ENCODE assay signal across 25 cellular contexts in the genomic region with DNA sequence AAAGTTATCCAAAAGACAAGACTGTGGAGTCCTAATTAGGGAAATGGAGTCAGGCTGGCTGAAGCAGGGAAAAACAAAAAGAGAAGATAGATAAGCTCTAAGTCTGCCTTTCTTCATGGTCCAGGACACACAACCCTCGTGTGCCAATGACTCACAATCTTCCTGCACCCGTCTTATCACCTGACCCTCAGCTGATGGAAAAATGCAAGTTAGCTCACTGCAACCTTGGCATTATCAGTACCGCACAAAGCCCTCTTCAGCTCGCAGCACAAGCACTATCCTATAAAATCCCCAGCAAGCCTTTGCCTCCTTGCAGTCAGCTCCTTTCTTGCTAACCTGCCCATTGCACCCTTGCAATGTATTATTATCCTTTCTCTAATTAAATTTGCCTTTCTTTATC. TPM values are rescaled to one million over a fixed set of nuclear protein-coding genes. Genes with fewer than 3 reads are reported as not detected.
"Had no signal": no experiment of that assay in that cellular context is flagged by ENCODE, and none has a peak within 500 bp of the region (broad histone marks: within the 10 kb centered on the region; RNA-seq: fewer than 3 reads in every experiment).

No MANE protein-coding gene starts in this region.

- H3K36me3 Mint-ChIP-seq: activated CD4-positive, alpha-beta memory T cell treated with anti-CD3 and anti-CD28 coated beads for 36 hours; activated CD8-positive, alpha-beta memory T cell treated with anti-CD3 and anti-CD28 coated beads, Interleukin-2, amount 10 ng/mL, durations not matched to agents 7 days and 5 days; natural killer cell treated with Interleukin-12 subunit alpha and Interleukin-12 subunit beta and Interleukin-15 and Interleukin-18, amount 100 ng/mL, for 72 hours had no signal

- DNase-seq: activated CD4-positive, alpha-beta memory T cell treated with anti-CD3 and anti-CD28 coated beads for 36 hours; activated CD4-positive, alpha-beta T cell treated with anti-CD3 and anti-CD28 coated beads for 36 hours; activated CD8-positive, alpha-beta memory T cell treated with anti-CD3 and anti-CD28 coated beads, Interleukin-2, amount 10 ng/mL, durations not matched to agents 7 days and 5 days; activated naive CD4-positive, alpha-beta T cell treated with anti-CD3 and anti-CD28 coated beads, Interleukin-2, amount 50 U/mL, for 16 hours; activated T-cell treated with anti-CD3 and anti-CD28 coated beads, Interleukin-2, amount 50 U/mL, for 24 hours; endodermal cell; kidney; mesendoderm; nucleus accumbens; posterior cingulate gyrus; stimulated activated CD4-positive, alpha-beta T cell treated with anti-CD3 and anti-CD28 coated beads, Interleukin-15, amount 100 ng/mL, for 24 hours; stimulated activated CD4-positive, alpha-beta T cell treated with anti-CD3 and anti-CD28 coated beads, Interleukin-4, amount 100 ng/mL, for 1 hour; stimulated activated naive CD4-positive, alpha-beta T cell treated with Interleukin-2 at 50 U/mL for 16 hours; substantia nigra had no signal

- ATAC-seq: activated CD4-positive, alpha-beta T cell treated with anti-CD3 and anti-CD28 coated beads for 36 hours; activated CD8-positive, alpha-beta memory T cell treated with anti-CD3 and anti-CD28 coated beads, Interleukin-2, amount 10 ng/mL, durations not matched to agents 7 days and 5 days; natural killer cell treated with Interleukin-12 subunit alpha and Interleukin-12 subunit beta and Interleukin-15 and Interleukin-18, amount 100 ng/mL, for 72 hours had no signal

- H3K4me3 Mint-ChIP-seq: activated CD4-positive, alpha-beta memory T cell treated with anti-CD3 and anti-CD28 coated beads for 36 hours; activated CD4-positive, alpha-beta T cell treated with anti-CD3 and anti-CD28 coated beads for 36 hours; activated CD8-positive, alpha-beta memory T cell treated with anti-CD3 and anti-CD28 coated beads, Interleukin-2, amount 10 ng/mL, durations not matched to agents 7 days and 5 days; activated T-cell treated with anti-CD3 and anti-CD28 coated beads, Interleukin-2, amount 50 U/mL, for 24 hours; endodermal cell; natural killer cell treated with Interleukin-12 subunit alpha and Interleukin-12 subunit beta and Interleukin-15 and Interleukin-18, amount 100 ng/mL, for 72 hours; T-helper 2 cell treated with Interferon-gamma antibody and Interleukin-4, amounts not matched to agents 5 μg/mL and 100 μg/mL, for 36 hours had no signal

- H3K27me3 ChIP-seq: hepatocyte, right atrium auricular region had no signal

- H3K4me1 Mint-ChIP-seq: activated CD4-positive, alpha-beta T cell treated with anti-CD3 and anti-CD28 coated beads for 36 hours; activated CD8-positive, alpha-beta memory T cell treated with anti-CD3 and anti-CD28 coated beads, Interleukin-2, amount 10 ng/mL, durations not matched to agents 7 days and 5 days; endodermal cell had no signal

- H3K27ac Mint-ChIP-seq: activated CD4-positive, alpha-beta memory T cell treated with anti-CD3 and anti-CD28 coated beads for 36 hours; activated CD4-positive, alpha-beta T cell treated with anti-CD3 and anti-CD28 coated beads for 36 hours; activated CD8-positive, alpha-beta memory T cell treated with anti-CD3 and anti-CD28 coated beads, Interleukin-2, amount 10 ng/mL, durations not matched to agents 7 days and 5 days; activated T-cell treated with anti-CD3 and anti-CD28 coated beads, Interleukin-2, amount 50 U/mL, for 24 hours; endodermal cell; natural killer cell treated with Interleukin-12 subunit alpha and Interleukin-12 subunit beta and Interleukin-15 and Interleukin-18, amount 100 ng/mL, for 72 hours; T-helper 2 cell treated with Interferon-gamma antibody and Interleukin-4, amounts not matched to agents 5 μg/mL and 100 μg/mL, for 36 hours had no signal

- H3K36me3 ChIP-seq: right atrium auricular region had no signal

- H3K9me3 Mint-ChIP-seq: activated CD4-positive, alpha-beta memory T cell treated with anti-CD3 and anti-CD28 coated beads for 36 hours; activated T-cell treated with anti-CD3 and anti-CD28 coated beads, Interleukin-2, amount 50 U/mL, for 24 hours; natural killer cell treated with Interleukin-12 subunit alpha and Interleukin-12 subunit beta and Interleukin-15 and Interleukin-18, amount 100 ng/mL, for 72 hours; T-helper 2 cell treated with Interferon-gamma antibody and Interleukin-4, amounts not matched to agents 5 μg/mL and 100 μg/mL, for 36 hours had no signal

- H3K4me3 ChIP-seq: hepatocyte, right atrium auricular region, skin epidermis had no signal

- H3K27ac ChIP-seq: hepatocyte, right atrium auricular region, skin epidermis, VCaP had no signal

- H3K4me1 ChIP-seq: right atrium auricular region had no signal

RNA-seq across cellular contexts. Expression of a gene that starts 4.3 kb away (rescaled TPM):
- total RNA-seq: activated CD4-positive, alpha-beta memory T cell treated with anti-CD3 and anti-CD28 coated beads for 36 hours; activated CD4-positive, alpha-beta T cell treated with anti-CD3 and anti-CD28 coated beads for 36 hours; activated CD8-positive, alpha-beta memory T cell treated with anti-CD3 and anti-CD28 coated beads, Interleukin-2, amount 10 ng/mL, durations not matched to agents 7 days and 5 days; chondrocyte; dermis microvascular lymphatic vessel endothelial cell; endodermal cell; hepatocyte; kidney; liver; natural killer cell treated with Interleukin-12 subunit alpha and Interleukin-12 subunit beta and Interleukin-15 and Interleukin-18, amount 100 ng/mL, for 72 hours; right atrium auricular region had no signal
- polyA plus RNA-seq: adipose tissue, esophagus, hepatocyte, liver had no signal

RNA-seq across cellular contexts. Expression of a gene that starts 4.3 kb away (rescaled TPM):
- total RNA-seq: activated CD4-positive, alpha-beta memory T cell treated with anti-CD3 and anti-CD28 coated beads for 36 hours; activated CD4-positive, alpha-beta T cell treated with anti-CD3 and anti-CD28 coated beads for 36 hours; activated CD8-positive, alpha-beta memory T cell treated with anti-CD3 and anti-CD28 coated beads, Interleukin-2, amount 10 ng/mL, durations not matched to agents 7 days and 5 days; chondrocyte; dermis microvascular lymphatic vessel endothelial cell; endodermal cell; natural killer cell treated with Interleukin-12 subunit alpha and Interleukin-12 subunit beta and Interleukin-15 and Interleukin-18, amount 100 ng/mL, for 72 hours; right atrium auricular region had no signal

RNA-seq across cellular contexts. Expression of a gene that starts 18.0 kb away (rescaled TPM):
- total RNA-seq: activated CD4-positive, alpha-beta memory T cell treated with anti-CD3 and anti-CD28 coated beads for 36 hours; activated CD4-positive, alpha-beta T cell treated with anti-CD3 and anti-CD28 coated beads for 36 hours; activated CD8-positive, alpha-beta memory T cell treated with anti-CD3 and anti-CD28 coated beads, Interleukin-2, amount 10 ng/mL, durations not matched to agents 7 days and 5 days; chondrocyte; dermis microvascular lymphatic vessel endothelial cell; endodermal cell; hepatocyte; kidney; liver; natural killer cell treated with Interleukin-12 subunit alpha and Interleukin-12 subunit beta and Interleukin-15 and Interleukin-18, amount 100 ng/mL, for 72 hours; right atrium auricular region had no signal
- polyA plus RNA-seq: adipose tissue, esophagus, hepatocyte, liver had no signal

RNA-seq across cellular contexts. Expression of a gene that starts 55.2 kb away (rescaled TPM):
- total RNA-seq: activated CD4-positive, alpha-beta memory T cell treated with anti-CD3 and anti-CD28 coated beads for 36 hours; activated CD4-positive, alpha-beta T cell treated with anti-CD3 and anti-CD28 coated beads for 36 hours; activated CD8-positive, alpha-beta memory T cell treated with anti-CD3 and anti-CD28 coated beads, Interleukin-2, amount 10 ng/mL, durations not matched to agents 7 days and 5 days; chondrocyte; dermis microvascular lymphatic vessel endothelial cell; endodermal cell; hepatocyte; kidney; liver; natural killer cell treated with Interleukin-12 subunit alpha and Interleukin-12 subunit beta and Interleukin-15 and Interleukin-18, amount 100 ng/mL, for 72 hours; right atrium auricular region had no signal
- polyA plus RNA-seq: adipose tissue, esophagus, hepatocyte, liver had no signal
